In the genomic region with DNA sequence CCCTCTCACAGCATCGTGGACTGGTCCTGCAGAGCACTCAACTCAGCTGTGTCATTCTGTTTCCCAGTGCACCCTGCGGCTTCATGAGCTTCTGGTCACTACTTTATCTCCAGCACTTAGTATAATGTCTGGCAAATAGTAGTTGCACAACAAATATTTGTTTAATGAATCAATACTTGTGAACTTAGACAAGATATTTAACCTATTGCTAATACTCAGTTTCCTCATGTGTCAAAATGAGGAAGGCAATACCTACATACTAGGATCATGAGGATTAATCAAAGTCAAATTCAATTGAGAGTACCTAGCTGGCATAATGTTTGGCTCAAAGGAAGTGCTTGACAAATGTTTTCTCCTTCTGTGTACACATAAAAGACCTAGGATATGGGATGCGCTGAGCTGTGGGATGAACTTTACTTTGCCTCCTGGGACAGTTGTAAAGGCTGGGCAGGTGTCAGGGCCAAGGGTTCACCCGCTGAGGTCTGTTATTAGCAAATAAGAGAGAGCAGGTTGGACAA, we compare ENCODE assay signal across 1 cellular context.
TF ChIP-seq lines count a peak whose summit lies in the region.

No MANE protein-coding gene starts in this region.

TF ChIP-seq in liver, 16 proteins besides CTCF, POLR2A, EP300 and RAD21 (continued from another document):
- TF ChIP-seq JUND (IDR thresholded peaks at IDR 0.05) (peak; percentile 87 to 93), EGR1 (IDR thresholded peaks at IDR 0.05; ENCODE audit: low read depth in 2 of 2) (peak in 1 of 2 donors; percentile 43), FOXA1 (IDR thresholded peaks at IDR 0.05) (peak; percentile 19), YY1 (IDR thresholded peaks at IDR 0.05) (peak; percentile 72), HNF4G (IDR thresholded peaks at IDR 0.05) (peak; percentile 42), FOXA2 (IDR thresholded peaks at IDR 0.05) (peak; percentile 43)
- TF ChIP-seq, protein P1, sequence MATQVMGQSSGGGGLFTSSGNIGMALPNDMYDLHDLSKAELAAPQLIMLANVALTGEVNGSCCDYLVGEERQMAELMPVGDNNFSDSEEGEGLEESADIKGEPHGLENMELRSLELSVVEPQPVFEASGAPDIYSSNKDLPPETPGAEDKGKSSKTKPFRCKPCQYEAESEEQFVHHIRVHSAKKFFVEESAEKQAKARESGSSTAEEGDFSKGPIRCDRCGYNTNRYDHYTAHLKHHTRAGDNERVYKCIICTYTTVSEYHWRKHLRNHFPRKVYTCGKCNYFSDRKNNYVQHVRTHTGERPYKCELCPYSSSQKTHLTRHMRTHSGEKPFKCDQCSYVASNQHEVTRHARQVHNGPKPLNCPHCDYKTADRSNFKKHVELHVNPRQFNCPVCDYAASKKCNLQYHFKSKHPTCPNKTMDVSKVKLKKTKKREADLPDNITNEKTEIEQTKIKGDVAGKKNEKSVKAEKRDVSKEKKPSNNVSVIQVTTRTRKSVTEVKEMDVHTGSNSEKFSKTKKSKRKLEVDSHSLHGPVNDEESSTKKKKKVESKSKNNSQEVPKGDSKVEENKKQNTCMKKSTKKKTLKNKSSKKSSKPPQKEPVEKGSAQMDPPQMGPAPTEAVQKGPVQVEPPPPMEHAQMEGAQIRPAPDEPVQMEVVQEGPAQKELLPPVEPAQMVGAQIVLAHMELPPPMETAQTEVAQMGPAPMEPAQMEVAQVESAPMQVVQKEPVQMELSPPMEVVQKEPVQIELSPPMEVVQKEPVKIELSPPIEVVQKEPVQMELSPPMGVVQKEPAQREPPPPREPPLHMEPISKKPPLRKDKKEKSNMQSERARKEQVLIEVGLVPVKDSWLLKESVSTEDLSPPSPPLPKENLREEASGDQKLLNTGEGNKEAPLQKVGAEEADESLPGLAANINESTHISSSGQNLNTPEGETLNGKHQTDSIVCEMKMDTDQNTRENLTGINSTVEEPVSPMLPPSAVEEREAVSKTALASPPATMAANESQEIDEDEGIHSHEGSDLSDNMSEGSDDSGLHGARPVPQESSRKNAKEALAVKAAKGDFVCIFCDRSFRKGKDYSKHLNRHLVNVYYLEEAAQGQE (IDR thresholded peaks at IDR 0.05): peak; percentile 71
- TF ChIP-seq, protein P2, sequence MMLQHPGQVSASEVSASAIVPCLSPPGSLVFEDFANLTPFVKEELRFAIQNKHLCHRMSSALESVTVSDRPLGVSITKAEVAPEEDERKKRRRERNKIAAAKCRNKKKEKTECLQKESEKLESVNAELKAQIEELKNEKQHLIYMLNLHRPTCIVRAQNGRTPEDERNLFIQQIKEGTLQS (IDR thresholded peaks at IDR 0.05): peak; percentile 19
- TF ChIP-seq, protein P3, sequence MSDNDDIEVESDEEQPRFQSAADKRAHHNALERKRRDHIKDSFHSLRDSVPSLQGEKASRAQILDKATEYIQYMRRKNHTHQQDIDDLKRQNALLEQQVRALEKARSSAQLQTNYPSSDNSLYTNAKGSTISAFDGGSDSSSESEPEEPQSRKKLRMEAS (IDR thresholded peaks at IDR 0.05): peak; percentile 85
